ENCODE assay signal across 9 cellular contexts in genomic region chr2:120820263-120820884, GRCh38.
DNase-seq lines count a peak whose midpoint lies in the region; ATAC-seq and TF ChIP-seq lines count a peak whose summit lies in the region.
"Had no signal": no experiment of that assay in that cellular context is flagged by ENCODE, and none has a peak within 500 bp of the region (broad histone marks: within the 10 kb centered on the region; RNA-seq: fewer than 3 reads in every experiment).

No MANE protein-coding gene starts in this region.

- no peak overlapping the region for H2BK15ac ChIP-seq in neuronal stem cell (ENCODE audit: low read length)

- H3K4me2 ChIP-seq in neuronal stem cell (ENCODE audit: insufficient read depth, low read length, poor library complexity, severe bottlenecking): no peak overlapping the region

- H3K9ac ChIP-seq in neuronal stem cell (ENCODE audit: low read depth, low read length, poor library complexity): peak overlapping the region; percentile 79

- DNase-seq in BE2C (peak; percentile 40), NCI-H446 (lab: John Stamatoyannopoulos, UW) (peak; percentile 43 to 81), epidermal melanocyte (ENCODE audit: insufficient read length, low spot score) (peak; percentile 37), neuronal stem cell (ENCODE audit: low spot score) (peak; percentile 27), NOMO-1 treated with DMSO at 0.1 percent for 48 hours (lab: John Stamatoyannopoulos, UW; ENCODE audit: unreplicated experiment) (no peak), ACHN (no peak)
- no peak for DNase-seq in naive thymus-derived CD8-positive, alpha-beta T cell
- DNase-seq: small intestine had no signal

- H3K4me1 ChIP-seq in BE2C: peaks cover 1% of the 10 kb centered on the region; the same call in 1 of the 2 replicates
- peaks cover 17 to 18% of the 10 kb centered on the region in 2 donors for H3K4me1 ChIP-seq in neuronal stem cell (ENCODE audit: control insufficient read depth in 2 of 2, insufficient read depth in 1 of 2, low read depth in 1 of 2, low read length in 2 of 2)

- no peak overlapping the region for H2BK12ac ChIP-seq in neuronal stem cell (ENCODE audit: low read length)

- H3K4ac ChIP-seq in neuronal stem cell (ENCODE audit: low read length): no peak overlapping the region

- no peak overlapping the region for H4K8ac ChIP-seq in neuronal stem cell (ENCODE audit: low read depth, low read length)

- no peak overlapping the region for H3K27ac ChIP-seq in neuronal stem cell (replicated peaks; ENCODE audit: low read length)

- WGBS in neuronal stem cell (ENCODE audit: extremely low coverage in 2 of 2, insufficient read length in 2 of 2, insufficient replicate concordance in 1 of 2), 2 donors: no CpG with 5 or more reads among the region's 17 CpGs

- peak overlapping the region; percentile 61 for H3K18ac ChIP-seq in neuronal stem cell (ENCODE audit: low read length)

- H3K9me3 ChIP-seq in BE2C: no peaks in the 10 kb centered on the region
- peaks cover 0 to 2% of the 10 kb centered on the region in 2 donors for H3K9me3 ChIP-seq in neuronal stem cell (replicated peaks in 1 of 2; ENCODE audit: control insufficient read depth in 2 of 2, insufficient read depth in 1 of 2, low read depth in 1 of 2, low read length in 2 of 2)

- in situ Hi-C loops in ACHN (cut with HindIII; ENCODE audit: low pct_ligation_motif_present, low pct_unique_long_range_greater_than_20kb, low sequenced_read_pairs): no loop called here

- no peak overlapping the region for H3K4me3 Mint-ChIP-seq in naive thymus-derived CD8-positive, alpha-beta T cell

- no peak for TF ChIP-seq CTCF in BE2C (IDR thresholded peaks at IDR 0.05; ENCODE audit: low read depth, low read length)

- H3K4me1 Mint-ChIP-seq in naive thymus-derived CD8-positive, alpha-beta T cell: no peaks in the 10 kb centered on the region

- POLR2A ChIA-PET in naive thymus-derived CD8-positive, alpha-beta T cell (lab: Charles Lee): no interaction called here

- H3K27ac Mint-ChIP-seq in naive thymus-derived CD8-positive, alpha-beta T cell: no peak overlapping the region

- no peaks in the 10 kb centered on the region for H3K9me3 Mint-ChIP-seq in naive thymus-derived CD8-positive, alpha-beta T cell

- H2BK5ac ChIP-seq in neuronal stem cell (ENCODE audit: low read length): no peak overlapping the region

- H2AFZ ChIP-seq in neuronal stem cell (ENCODE audit: low read length): no peak overlapping the region

- peaks cover 0 to 3% (median 0%) of the 10 kb centered on the region in 5 donors for H3K27me3 Mint-ChIP-seq in naive thymus-derived CD8-positive, alpha-beta T cell

- no peaks in the 10 kb centered on the region for H3K36me3 Mint-ChIP-seq in naive thymus-derived CD8-positive, alpha-beta T cell

- no peak overlapping the region for H2BK120ac ChIP-seq in neuronal stem cell (ENCODE audit: low read depth, low read length)

- no peak overlapping the region for H4K91ac ChIP-seq in neuronal stem cell (ENCODE audit: low read depth, low read length, poor library complexity)

- H3K4me3 ChIP-seq in BE2C (ENCODE audit: low read depth, low read length) (no peak overlapping the region), neuronal stem cell (ENCODE audit: low read length in 2 of 2) (no peak overlapping the region)

- H2AK5ac ChIP-seq in neuronal stem cell (ENCODE audit: low read depth, low read length): no peak overlapping the region

- peaks cover 22% of the 10 kb centered on the region for H3K79me1 ChIP-seq in neuronal stem cell (ENCODE audit: low read depth, low read length)

- no peaks in the 10 kb centered on the region for H3K27me3 ChIP-seq in BE2C
- H3K27me3 ChIP-seq in neuronal stem cell (ENCODE audit: control insufficient read depth in 3 of 3, insufficient read depth in 3 of 3, low read depth in 1 of 3, low read length in 3 of 3): no peaks in the 10 kb centered on the region

- H3K23ac ChIP-seq in neuronal stem cell (ENCODE audit: low read depth, low read length, poor library complexity): peak overlapping the region; percentile 16

- no peak overlapping the region for H3K14ac ChIP-seq in neuronal stem cell (ENCODE audit: low read length)

- no peak for ATAC-seq in naive thymus-derived CD8-positive, alpha-beta T cell
- ATAC-seq in HG03521 (IDR thresholded peaks at IDR 0.05; ENCODE audit: unreplicated experiment): no peak

- H3K36me3 ChIP-seq in BE2C (no peaks in the 10 kb centered on the region), neuronal stem cell (replicated peaks in 1 of 2; ENCODE audit: control insufficient read depth in 2 of 2, insufficient read depth in 2 of 2, low read length in 2 of 2) (peaks cover 8 to 83% of the 10 kb centered on the region in 2 donors)

Comparison
In these comparisons a context has a peak if more than half of its experiments do, and no peak if none do; other contexts are left out.
1. DNase-seq: peak in BE2C (single experiment), NCI-H446 (2 of 2), epidermal melanocyte (single experiment) and neuronal stem cell (single experiment); none in NOMO-1 treated with DMSO at 0.1 percent for 48 hours (single experiment), naive thymus-derived CD8-positive, alpha-beta T cell (0 of 10) and ACHN (single experiment).